8 cellular contexts compared by ENCODE assay signal in the genomic region with DNA sequence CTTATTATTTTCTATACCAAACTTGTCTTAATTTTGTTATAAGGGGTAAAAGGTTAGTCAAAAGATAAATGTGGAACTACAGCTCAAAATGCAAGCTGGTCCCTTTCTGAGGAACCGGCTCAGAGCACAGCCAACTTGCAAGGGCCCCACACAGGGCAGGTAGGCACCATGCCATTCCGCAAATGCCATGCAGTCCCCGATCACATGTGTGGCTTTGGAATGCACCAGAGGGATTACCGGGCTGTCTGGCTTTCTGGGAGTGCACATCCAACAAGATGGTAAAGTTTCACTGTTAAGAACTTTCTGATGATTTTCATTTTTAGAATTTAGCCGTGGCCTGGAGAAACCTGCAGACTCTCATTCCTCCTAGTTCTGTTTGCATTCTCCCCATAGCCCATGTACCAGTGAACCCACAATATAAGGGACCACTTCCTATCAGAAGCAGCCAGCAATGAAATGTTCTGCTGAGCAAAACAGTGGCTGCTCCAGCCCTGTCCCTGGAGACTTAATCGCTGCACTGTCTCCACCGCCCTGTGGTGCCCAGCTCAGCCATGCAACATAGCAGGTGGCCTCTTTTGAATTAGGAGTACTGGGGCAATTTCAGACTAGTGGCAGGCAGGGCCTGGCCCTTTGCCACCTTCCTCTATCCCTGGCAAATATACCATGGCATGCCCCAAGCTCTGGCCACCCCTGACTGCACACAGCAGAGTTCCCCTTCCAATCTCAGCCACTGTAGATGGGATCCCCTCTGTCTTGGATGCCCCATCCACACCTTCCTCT. TPM values are rescaled to one million over a fixed set of nuclear protein-coding genes. Genes with fewer than 3 reads are reported as not detected.
DNase-seq lines count a peak whose midpoint lies in the region; ATAC-seq, FAIRE-seq and TF ChIP-seq lines count a peak whose summit lies in the region.

No MANE protein-coding gene starts in this region.

- H3K9me3 ChIP-seq in heart right ventricle (no peaks in the 10 kb centered on the region), skeletal muscle satellite cell (replicated peaks; ENCODE audit: low read length) (no peaks in the 10 kb centered on the region)

- H3K4me3 ChIP-seq in heart right ventricle (no peak overlapping the region), skeletal muscle satellite cell (ENCODE audit: low read length) (no peak overlapping the region)

- H3K36me3 ChIP-seq in heart right ventricle = no peaks in the 10 kb centered on the region
- peaks cover 9% of the 10 kb centered on the region for H3K36me3 ChIP-seq in skeletal muscle satellite cell (ENCODE audit: insufficient read depth, low read length)

- WGBS in heart right ventricle, 2 donors = 42 to 64% methylated on average over 7 of the region's 7 CpGs

- no peaks in the 10 kb centered on the region for H3K27me3 ChIP-seq in heart right ventricle
- no peaks in the 10 kb centered on the region for H3K27me3 ChIP-seq in skeletal muscle satellite cell (ENCODE audit: control insufficient read depth, insufficient read depth, low read length)

- no peak overlapping the region for H3K9ac ChIP-seq in skeletal muscle satellite cell (ENCODE audit: low read depth, low read length)

- peak overlapping the region; percentile 21 for H3K4me2 ChIP-seq in skeletal muscle satellite cell (ENCODE audit: low read length)

- DNase-seq in GM19239 (ENCODE audit: insufficient read length, low spot score) (no peak), NCI-H69 (lab: John Stamatoyannopoulos, UW) (peak; percentile 86), heart right ventricle (no peak), NCI-H128 (lab: John Stamatoyannopoulos, UW; ENCODE audit: unreplicated experiment) (no peak), GF-D8 (lab: John Stamatoyannopoulos, UW) (no peak)

- ATAC-seq in heart right ventricle (peak in 4 of 8 donors; percentile 35 to 60 (median 51)), HG02798 (IDR thresholded peaks at IDR 0.05; ENCODE audit: poor library complexity, unreplicated experiment) (no peak), HG03175 (IDR thresholded peaks at IDR 0.05; ENCODE audit: unreplicated experiment) (no peak)

- TF ChIP-seq CTCF in heart right ventricle (IDR thresholded peaks at IDR 0.05) = no peak

- intact Hi-C loops in heart right ventricle (cut with DNase I) = loop anchor here in 2 of 10 donors (5.0 kb wide), 2 partner anchors 35 to 45 kb away; no protein-coding TSS in a partner anchor

- H3K27ac ChIP-seq in heart right ventricle = peak overlapping the region in 7 of 10 donors; percentile 33 to 98 (median 75)

- peak; percentile 60 for FAIRE-seq in GM19239 (lab: Jason Lieb, UNC)

- H3K4me1 ChIP-seq in heart right ventricle = peaks cover 15 to 99% (median 85%) of the 10 kb centered on the region in 9 donors
- H3K4me1 ChIP-seq in skeletal muscle satellite cell (ENCODE audit: control insufficient read depth, insufficient read depth, low read length) = peaks cover 33% of the 10 kb centered on the region

RNA-seq across cellular contexts. Expression of gene SHB, which starts 11.4 kb away (rescaled TPM):
- total RNA-seq in heart right ventricle = 10 to 100 TPM; 13.9 to 26.6 (median 18.0) TPM
- polyA plus RNA-seq in heart right ventricle = 10 to 100 TPM in 1 of 2 donors, 1 to 10 TPM in 1; 5.7 to 19.2 TPM
- 12.7 and 22.7 TPM in 2 replicates for total RNA-seq in skeletal muscle satellite cell (2012; rRNA removed)
